Comparison of ENCODE assay signal across 23 cellular contexts in genomic region chr14:37257651-37258050, GRCh38.
"Had no signal": no experiment of that assay in that cellular context is flagged by ENCODE, and none has a peak within 500 bp of the region (broad histone marks: within the 10 kb centered on the region; RNA-seq: fewer than 3 reads in every experiment).

No MANE protein-coding gene starts in this region.

- DNase-seq: effector memory CD8-positive, alpha-beta T cell; esophagus squamous epithelium; foreskin fibroblast; glutamatergic neuron; immature natural killer cell; kidney; left cardiac atrium; left ventricle myocardium inferior; lower lobe of right lung; natural killer cell; spleen; stimulated activated CD4-positive, alpha-beta T cell treated with anti-CD3 and anti-CD28 coated beads, Interleukin-2, amount 100 ng/mL, for 24 hours; stimulated activated CD4-positive, alpha-beta T cell treated with anti-CD3 and anti-CD28 coated beads, Interleukin-4, amount 100 ng/mL, for 4 hours; stimulated activated naive B cell treated with anti-CD40 and anti-IgM and Interleukin-4, amounts not matched to agents 10 μg/mL and 1 μg/mL and 100 μg/mL, for 72 hours; stimulated activated naive CD8-positive, alpha-beta T cell treated with anti-CD3 and anti-CD28 coated beads, Interleukin-15, amount 100 ng/mL, for 72 hours; testis; upper lobe of right lung had no signal

- ATAC-seq: effector memory CD8-positive, alpha-beta T cell; gastroesophageal sphincter; left cardiac atrium; lower lobe of right lung; natural killer cell; sciatic nerve; stimulated activated naive B cell treated with anti-CD40 and anti-IgM and Interleukin-4, amounts not matched to agents 10 μg/mL and 1 μg/mL and 100 μg/mL, for 72 hours; stimulated activated naive CD8-positive, alpha-beta T cell treated with anti-CD3 and anti-CD28 coated beads, Interleukin-15, amount 100 ng/mL, for 72 hours; upper lobe of right lung had no signal

- H3K27ac ChIP-seq: epithelial cell of prostate, esophagus squamous epithelium, gastroesophageal sphincter, left ventricle myocardium inferior, lower lobe of right lung, neutrophil, spleen, testis, tibial nerve, upper lobe of right lung, vagina had no signal
